In the genomic region with DNA sequence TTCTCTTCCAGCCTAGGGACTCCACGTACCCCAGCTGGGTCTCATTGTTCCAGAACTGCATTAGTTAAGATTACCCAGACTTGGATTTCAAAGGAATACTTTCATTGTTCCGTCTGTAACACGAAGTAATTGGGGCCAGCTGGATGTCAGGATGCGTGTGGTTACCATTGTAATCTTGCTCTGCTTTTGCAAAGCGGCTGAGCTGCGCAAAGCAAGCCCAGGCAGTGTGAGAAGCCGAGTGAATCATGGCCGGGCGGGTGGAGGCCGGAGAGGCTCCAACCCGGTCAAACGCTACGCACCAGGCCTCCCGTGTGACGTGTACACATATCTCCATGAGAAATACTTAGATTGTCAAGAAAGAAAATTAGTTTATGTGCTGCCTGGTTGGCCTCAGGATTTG, we compare ENCODE assay signal across 12 cellular contexts. TPM values are rescaled to one million over a fixed set of nuclear protein-coding genes. Genes with fewer than 3 reads are reported as not detected.
DNase-seq lines count a peak whose midpoint lies in the region; ATAC-seq and TF ChIP-seq lines count a peak whose summit lies in the region.
"Had no signal": no experiment of that assay in that cellular context is flagged by ENCODE, and none has a peak within 500 bp of the region (broad histone marks: within the 10 kb centered on the region; RNA-seq: fewer than 3 reads in every experiment).

No MANE protein-coding gene starts in this region.

- H3K9me3 ChIP-seq in ectodermal cell (ENCODE audit: control insufficient read depth, low read length) (no peaks in the 10 kb centered on the region), subcutaneous abdominal adipose tissue (ENCODE audit: control insufficient read depth in 5 of 5, low read length in 5 of 5) (no peaks in the 10 kb centered on the region), tibial nerve (no peaks in the 10 kb centered on the region), T-helper 17 cell (ENCODE audit: control insufficient read depth, low read length, poor library complexity, severe bottlenecking) (no peaks in the 10 kb centered on the region), mammary epithelial cell (replicated peaks; ENCODE audit: insufficient read depth, low read length) (no peaks in the 10 kb centered on the region)
- H3K9me3 ChIP-seq: MG63 had no signal

- no peaks in the 10 kb centered on the region for H3K27me3 Mint-ChIP-seq in T-helper 17 cell

- DNase-seq in HS-5 (ENCODE audit: low read depth) (peak; percentile 30), left kidney (ENCODE audit: low read depth, low spot score) (peak; percentile 82), tibial nerve (ENCODE audit: low spot score in 2 of 2) (no peak), T-helper 17 cell (no peak), dermis blood vessel endothelial cell (no peak), mammary epithelial cell (no peak)
- DNase-seq: MG63; stimulated activated naive CD4-positive, alpha-beta T cell had no signal

- TF ChIP-seq EP300 in tibial nerve (IDR thresholded peaks at IDR 0.05), result no peak

- no peaks in the 10 kb centered on the region for H4K20me1 ChIP-seq in mammary epithelial cell (ENCODE audit: insufficient read depth, low read length)

- dilution Hi-C loops in mammary epithelial cell (cut with HindIII; ENCODE audit: low sequenced_read_pairs), result no loop called here

- H3K4me3 ChIP-seq in ectodermal cell (ENCODE audit: insufficient read depth, low read depth, low read length) (no peak overlapping the region), subcutaneous abdominal adipose tissue (ENCODE audit: low read depth in 1 of 5, low read length in 5 of 5) (peak overlapping the region; percentile 13 to 60 (median 57)), tibial nerve (no peak overlapping the region), mammary epithelial cell (replicated peaks in 1 of 3; ENCODE audit: insufficient read depth in 1 of 3, low read depth in 2 of 3, low read length in 3 of 3) (no peak overlapping the region)
- H3K4me3 ChIP-seq: cardiac muscle cell, MG63 had no signal

- no peak overlapping the region for H3K27ac Mint-ChIP-seq in T-helper 17 cell

- H2AFZ ChIP-seq in mammary epithelial cell (ENCODE audit: low read depth, low read length), result no peak overlapping the region

- in situ Hi-C loops in mammary epithelial cell (cut with MboI; ENCODE audit: low sequenced_read_pairs in 2 of 2), result no loop called here

- H3K9ac ChIP-seq in subcutaneous abdominal adipose tissue (ENCODE audit: low read length in 5 of 5), result peak overlapping the region in 3 of 5 donors; percentile 20 to 61 (median 31)
- H3K9ac ChIP-seq in mammary epithelial cell (ENCODE audit: insufficient read depth, low read length), result no peak overlapping the region

- no peak for TF ChIP-seq CTCF in tibial nerve (IDR thresholded peaks at IDR 0.05)
- TF ChIP-seq CTCF in mammary epithelial cell (conservative IDR thresholded peaks at IDR 0.05 in 1 of 2, IDR thresholded peaks at IDR 0.05 in 1 of 2; ENCODE audit: extremely low read depth in 1 of 2, insufficient read depth in 1 of 2, low read depth in 1 of 2, low read length in 2 of 2), result no peak

- no peak overlapping the region for H3K4me3 Mint-ChIP-seq in T-helper 17 cell

- H3K36me3 Mint-ChIP-seq in T-helper 17 cell (ENCODE audit: low read depth), result peaks cover 4% of the 10 kb centered on the region

- H3K79me2 ChIP-seq in mammary epithelial cell (ENCODE audit: insufficient read depth, low read length), result no peaks in the 10 kb centered on the region

- H3K4me1 ChIP-seq in ectodermal cell (ENCODE audit: control insufficient read depth, insufficient read depth, low read length), result peaks cover 30% of the 10 kb centered on the region
- H3K4me1 ChIP-seq in subcutaneous abdominal adipose tissue (ENCODE audit: control insufficient read depth in 5 of 5, insufficient read depth in 5 of 5, low read length in 5 of 5), result peaks cover 0 to 34% (median 23%) of the 10 kb centered on the region in 5 donors
- peaks cover 0 to 5% (median 0%) of the 10 kb centered on the region in 4 donors for H3K4me1 ChIP-seq in tibial nerve
- no peaks in the 10 kb centered on the region for H3K4me1 ChIP-seq in mammary epithelial cell (ENCODE audit: insufficient read depth, low read length)

- ATAC-seq in T-helper 17 cell, result no peak
- ATAC-seq: HCT116 had no signal

- no peaks in the 10 kb centered on the region for H3K36me3 ChIP-seq in ectodermal cell (ENCODE audit: control insufficient read depth, insufficient read depth, low read length)
- H3K36me3 ChIP-seq in subcutaneous abdominal adipose tissue (ENCODE audit: control insufficient read depth in 5 of 5, insufficient read depth in 5 of 5, low read length in 5 of 5), result no peaks in the 10 kb centered on the region
- no peaks in the 10 kb centered on the region for H3K36me3 ChIP-seq in tibial nerve
- no peaks in the 10 kb centered on the region for H3K36me3 ChIP-seq in mammary epithelial cell (ENCODE audit: insufficient read depth, low read length)
- H3K36me3 ChIP-seq: cardiac muscle cell, MG63 had no signal

- H3K27ac ChIP-seq in ectodermal cell (ENCODE audit: insufficient read depth, low read depth, low read length, poor library complexity, severe bottlenecking) (peak overlapping the region; percentile 92), subcutaneous abdominal adipose tissue (ENCODE audit: low read depth, low read length) (peak overlapping the region; percentile 71), tibial nerve (peak overlapping the region in 2 of 4 donors; percentile 14 to 36), mammary epithelial cell (ENCODE audit: insufficient read depth, low read depth, low read length) (no peak overlapping the region)
- H3K27ac ChIP-seq: cardiac muscle cell had no signal

- intact Hi-C loops in mammary epithelial cell (cut with micrococcal nuclease), result no loop called here

- H3K4me2 ChIP-seq in mammary epithelial cell (ENCODE audit: insufficient read depth, low read depth, low read length), result no peak overlapping the region

- BruUV-seq in mammary epithelial cell (replicated peaks; lab: Mats Ljungman, UMichigan), result no TSS peak

- CTCF ChIA-PET in mammary epithelial cell (lab: Charles Lee; ENCODE audit: low non-redundant PET), result no interaction called here

- 2 to 5% methylated on average over 15 of the region's 15 CpGs for WGBS in ectodermal cell, 2 experiments
- 40 to 43% methylated on average over 15 of the region's 15 CpGs for WGBS in tibial nerve, 2 donors
- 78% methylated on average over 12 of the region's 15 CpGs for WGBS in mammary epithelial cell (ENCODE audit: low coverage, missing lambda C conversion rate)

- H3K4me1 Mint-ChIP-seq in T-helper 17 cell, result no peaks in the 10 kb centered on the region

- no peaks in the 10 kb centered on the region for H3K27me3 ChIP-seq in ectodermal cell (ENCODE audit: control insufficient read depth, insufficient read depth, low read length, poor library complexity, severe bottlenecking)
- H3K27me3 ChIP-seq in subcutaneous abdominal adipose tissue (ENCODE audit: control insufficient read depth in 5 of 5, insufficient read depth in 4 of 5, low read length in 5 of 5), result no peaks in the 10 kb centered on the region
- no peaks in the 10 kb centered on the region for H3K27me3 ChIP-seq in tibial nerve
- H3K27me3 ChIP-seq in mammary epithelial cell (ENCODE audit: insufficient read depth, low read length), result no peaks in the 10 kb centered on the region
- H3K27me3 ChIP-seq: cardiac muscle cell, MG63 had no signal

- no peak for TF ChIP-seq POLR2A in tibial nerve (IDR thresholded peaks at IDR 0.05)

RNA-seq across cellular contexts. Expression of a gene that starts 21.0 kb away (rescaled TPM):
- 15.6 TPM for polyA plus RNA-seq in ectodermal cell (2013, experiment 1 of 4)
- 9.6 TPM for polyA plus RNA-seq in ectodermal cell (2013, experiment 2 of 4)
- polyA plus RNA-seq in ectodermal cell (2013, experiment 3 of 4), result 9.7 TPM
- polyA plus RNA-seq in ectodermal cell (2013, experiment 4 of 4), result 12.3 TPM
- total RNA-seq in tibial nerve (1 to 10 TPM; 1.7 to 9.0 (median 2.6) TPM), T-helper 17 cell (under 1 TPM in 1 of 2 donors, not detected in 1; 0.86 TPM), dermis blood vessel endothelial cell (1.2 and 2.0 TPM in 2 replicates), mammary epithelial cell (under 1 TPM in 1 of 2 donors, not detected in 1; 0.47 TPM)
- polyA plus RNA-seq in mammary epithelial cell, result 0.12 TPM
- not detected for polyA minus RNA-seq in mammary epithelial cell

Comparison
In these comparisons a context has a peak if more than half of its experiments do, and no peak if none do; other contexts are left out.
1. DNase-seq: peak in HS-5 (single experiment) and left kidney (single experiment); none in tibial nerve (0 of 2), T-helper 17 cell (0 of 3), dermis blood vessel endothelial cell (single experiment) and mammary epithelial cell (single experiment).
2. H3K4me3 ChIP-seq: peak in subcutaneous abdominal adipose tissue (5 of 5); none in ectodermal cell (single experiment), tibial nerve (0 of 4) and mammary epithelial cell (0 of 3).